28 cellular contexts compared by ENCODE assay signal in the genomic region with DNA sequence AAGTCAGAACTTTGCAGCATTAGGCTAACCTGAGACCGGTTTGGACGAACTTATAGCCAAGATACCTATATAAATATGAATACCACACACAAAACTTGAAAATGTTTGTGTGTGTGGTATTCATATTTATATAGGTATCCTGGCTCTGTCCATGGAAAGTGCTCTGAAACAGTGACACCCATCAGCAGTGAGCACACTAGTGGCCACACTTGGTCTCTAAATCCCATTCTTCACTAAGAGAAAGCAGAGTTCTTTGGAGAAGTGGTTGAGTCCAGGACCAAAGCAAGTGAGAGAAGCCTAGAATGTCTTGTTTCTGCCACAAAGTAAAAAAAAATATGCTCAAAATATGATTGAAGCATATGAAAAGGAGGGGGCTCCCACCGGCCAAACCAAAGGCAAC.
"Had no signal": no experiment of that assay in that cellular context is flagged by ENCODE, and none has a peak within 500 bp of the region (broad histone marks: within the 10 kb centered on the region; RNA-seq: fewer than 3 reads in every experiment).

No MANE protein-coding gene starts in this region.

- H3K4me3 ChIP-seq: colonic mucosa, coronary artery, dorsolateral prefrontal cortex, esophagus muscularis mucosa, esophagus squamous epithelium, gastrocnemius medialis, gastroesophageal sphincter, heart left ventricle, heart right ventricle had no signal

- FAIRE-seq: colon, endometrium, endothelial cell of umbilical vein, frontal cortex had no signal

- H3K27ac Mint-ChIP-seq: dendritic cell treated with granulocyte-macrophage colony-stimulating factor and Interleukin-4, amounts not matched to agents 40 ng/mL and 50 ng/mL, for 4 days; effector memory CD8-positive, alpha-beta T cell; endodermal cell had no signal

- H3K4me3 Mint-ChIP-seq: dendritic cell treated with granulocyte-macrophage colony-stimulating factor and Interleukin-4, amounts not matched to agents 40 ng/mL and 50 ng/mL, for 4 days; effector memory CD8-positive, alpha-beta T cell; endodermal cell had no signal

- ATAC-seq: effector memory CD8-positive, alpha-beta T cell; esophagus mucosa; foreskin keratinocyte; gastrocnemius medialis; gastroesophageal sphincter; heart left ventricle; heart right ventricle had no signal

- DNase-seq: colonic mucosa; cortex of kidney; dermis blood vessel endothelial cell; dorsolateral prefrontal cortex; effector CD4-positive, alpha-beta T cell; effector CD8-positive, alpha-beta T cell; effector memory CD4-positive, alpha-beta T cell; effector memory CD8-positive, alpha-beta T cell; endodermal cell; erythroblast; esophagus squamous epithelium; foreskin keratinocyte; foreskin melanocyte; gastrocnemius medialis; glutamatergic neuron; head of caudate nucleus; heart left ventricle; heart right ventricle had no signal

- H3K36me3 ChIP-seq: colonic mucosa, esophagus muscularis mucosa, esophagus squamous epithelium, gastrocnemius medialis, gastroesophageal sphincter, heart left ventricle, heart right ventricle had no signal

- H3K4me1 Mint-ChIP-seq: endodermal cell had no signal

- H3K9me3 ChIP-seq: colonic mucosa, gastrocnemius medialis had no signal

- H3K9me3 Mint-ChIP-seq: dendritic cell treated with granulocyte-macrophage colony-stimulating factor and Interleukin-4, amounts not matched to agents 40 ng/mL and 50 ng/mL, for 4 days; effector memory CD8-positive, alpha-beta T cell had no signal

- H3K4me1 ChIP-seq: colonic mucosa, esophagus squamous epithelium, foreskin keratinocyte, gastrocnemius medialis, heart left ventricle had no signal

- H3K27me3 ChIP-seq: colonic mucosa, dorsolateral prefrontal cortex, esophagus muscularis mucosa, esophagus squamous epithelium, heart left ventricle had no signal

- H3K27ac ChIP-seq: colonic mucosa, coronary artery, dorsolateral prefrontal cortex, epithelial cell of prostate, esophagus muscularis mucosa, esophagus squamous epithelium, foreskin keratinocyte, gastrocnemius medialis, gastroesophageal sphincter, heart left ventricle, heart right ventricle had no signal
